Comparison of ENCODE assay signal across 22 cellular contexts in the genomic region with DNA sequence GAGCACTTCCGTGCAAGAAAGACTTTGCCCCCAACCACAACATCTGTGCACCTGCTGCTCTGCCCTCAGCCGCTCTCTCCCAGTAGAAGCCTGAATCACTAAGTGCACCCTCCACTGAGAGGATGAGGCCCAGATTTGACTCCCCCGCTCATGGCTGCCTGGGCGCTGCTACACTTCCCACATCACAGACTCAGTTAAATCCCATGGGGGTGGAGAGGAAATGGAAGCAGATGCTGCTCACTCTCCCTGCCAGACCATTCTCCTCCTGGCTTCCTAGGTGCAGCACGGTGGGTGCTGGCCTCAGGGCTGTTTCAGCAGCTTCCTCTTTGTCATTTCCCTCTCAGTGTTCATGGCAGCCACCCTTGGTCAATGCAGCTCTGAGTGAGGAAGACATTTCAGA. TPM values are rescaled to one million over a fixed set of nuclear protein-coding genes. Genes with fewer than 3 reads are reported as not detected.
DNase-seq lines count a peak whose midpoint lies in the region; ATAC-seq and TF ChIP-seq lines count a peak whose summit lies in the region.
"Had no signal": no experiment of that assay in that cellular context is flagged by ENCODE, and none has a peak within 500 bp of the region (broad histone marks: within the 10 kb centered on the region; RNA-seq: fewer than 3 reads in every experiment).

No MANE protein-coding gene starts in this region.

- H3K27me3 Mint-ChIP-seq in activated T-cell treated with anti-CD3 and anti-CD28 coated beads, Interleukin-2, amount 50 U/mL, for 72 hours (ENCODE audit: low read depth) = no peaks in the 10 kb centered on the region
- peaks cover 23% of the 10 kb centered on the region for H3K27me3 Mint-ChIP-seq in activated T-cell treated with anti-CD3 and anti-CD28 coated beads, Interleukin-2, amount 50 U/mL, for 24 hours

- TF ChIP-seq CTCF in fibroblast of mammary gland (conservative IDR thresholded peaks at IDR 0.05; ENCODE audit: control insufficient read depth, insufficient read depth, low read depth, low read length) = no peak

- no peak for DNase-seq in activated T-cell treated with anti-CD3 and anti-CD28 coated beads, Interleukin-2, amount 50 U/mL, for 72 hours
- DNase-seq in activated T-cell treated with anti-CD3 and anti-CD28 coated beads, Interleukin-2, amount 50 U/mL, for 24 hours = no peak
- DNase-seq in NCI-H2171 treated with DMSO at 0.1 percent for 48 hours (lab: John Stamatoyannopoulos, UW) (peak; percentile 90), fibroblast of mammary gland (ENCODE audit: low read depth) (peak; percentile 25), superior temporal gyrus (ENCODE audit: extremely low spot score) (peak; percentile 42), DMS114 treated with DMSO at 0.1 percent for 48 hours (lab: John Stamatoyannopoulos, UW; ENCODE audit: unreplicated experiment) (no peak)
- DNase-seq: activated effector memory CD4-positive, alpha-beta T cell treated with anti-CD3 and anti-CD28 coated beads, Interleukin-2, amount 50 U/mL, for 16 hours; CD8-positive, alpha-beta T cell; GOT3; NCI-H1694; psoas muscle; stimulated activated CD4-positive, alpha-beta T cell treated with anti-CD3 and anti-CD28 coated beads, Interleukin-12 subunit alpha, Interleukin-12 subunit beta, amount 100 ng/mL, for 4 hours; stomach had no signal

- ATAC-seq in activated T-cell treated with anti-CD3 and anti-CD28 coated beads, Interleukin-2, amount 50 U/mL, for 72 hours (replicated peaks in 1 of 2) = peak; percentile 27 to 50
- ATAC-seq in GM18498 (IDR thresholded peaks at IDR 0.05; ENCODE audit: unreplicated experiment) (no peak), GM19395 (IDR thresholded peaks at IDR 0.05; ENCODE audit: unreplicated experiment) (no peak)
- ATAC-seq: CD8-positive, alpha-beta T cell; GM12878; Panc1; psoas muscle had no signal

- H3K4me3 ChIP-seq in fibroblast of mammary gland (ENCODE audit: control insufficient read depth, low read depth, low read length) = no peak overlapping the region
- H3K4me3 ChIP-seq: GM12878, psoas muscle, stomach had no signal

- H3K9me3 Mint-ChIP-seq in activated T-cell treated with anti-CD3 and anti-CD28 coated beads, Interleukin-2, amount 50 U/mL, for 72 hours = no peaks in the 10 kb centered on the region
- no peaks in the 10 kb centered on the region for H3K9me3 Mint-ChIP-seq in activated T-cell treated with anti-CD3 and anti-CD28 coated beads, Interleukin-2, amount 50 U/mL, for 24 hours
- H3K9me3 Mint-ChIP-seq: CD8-positive, alpha-beta T cell had no signal

- peaks cover 37% of the 10 kb centered on the region for H3K4me1 Mint-ChIP-seq in activated T-cell treated with anti-CD3 and anti-CD28 coated beads, Interleukin-2, amount 50 U/mL, for 72 hours (ENCODE audit: low read depth)
- peaks cover 7% of the 10 kb centered on the region for H3K4me1 Mint-ChIP-seq in activated T-cell treated with anti-CD3 and anti-CD28 coated beads, Interleukin-2, amount 50 U/mL, for 24 hours (ENCODE audit: low read depth)

- H3K4me3 Mint-ChIP-seq in activated T-cell treated with anti-CD3 and anti-CD28 coated beads, Interleukin-2, amount 50 U/mL, for 72 hours = peak overlapping the region; percentile 6 to 9
- no peak overlapping the region for H3K4me3 Mint-ChIP-seq in activated T-cell treated with anti-CD3 and anti-CD28 coated beads, Interleukin-2, amount 50 U/mL, for 24 hours
- H3K4me3 Mint-ChIP-seq: CD8-positive, alpha-beta T cell had no signal

- no peak overlapping the region for H3K27ac Mint-ChIP-seq in activated T-cell treated with anti-CD3 and anti-CD28 coated beads, Interleukin-2, amount 50 U/mL, for 72 hours
- no peak overlapping the region for H3K27ac Mint-ChIP-seq in activated T-cell treated with anti-CD3 and anti-CD28 coated beads, Interleukin-2, amount 50 U/mL, for 24 hours
- H3K27ac Mint-ChIP-seq: CD8-positive, alpha-beta T cell had no signal

- H3K36me3 Mint-ChIP-seq in activated T-cell treated with anti-CD3 and anti-CD28 coated beads, Interleukin-2, amount 50 U/mL, for 72 hours (ENCODE audit: insufficient read depth in 2 of 2) = no peaks in the 10 kb centered on the region
- H3K36me3 Mint-ChIP-seq in activated T-cell treated with anti-CD3 and anti-CD28 coated beads, Interleukin-2, amount 50 U/mL, for 24 hours (ENCODE audit: low read depth) = no peaks in the 10 kb centered on the region
- H3K36me3 Mint-ChIP-seq: CD8-positive, alpha-beta T cell had no signal

RNA-seq across cellular contexts. Expression of a gene that starts 4.8 kb away (rescaled TPM):
- not detected for total RNA-seq in activated T-cell treated with anti-CD3 and anti-CD28 coated beads, Interleukin-2, amount 50 U/mL, for 72 hours
- total RNA-seq: activated CD8-positive, alpha-beta memory T cell treated with anti-CD3 and anti-CD28 coated beads for 36 hours; CD8-positive, alpha-beta T cell; frontal cortex; GM12878; HT1080; lower leg skin; psoas muscle; stomach; urinary bladder had no signal

RNA-seq across cellular contexts. Expression of a gene that starts 48.2 kb away (rescaled TPM):
- total RNA-seq in activated T-cell treated with anti-CD3 and anti-CD28 coated beads, Interleukin-2, amount 50 U/mL, for 72 hours = not detected
- total RNA-seq: activated CD8-positive, alpha-beta memory T cell treated with anti-CD3 and anti-CD28 coated beads for 36 hours; CD8-positive, alpha-beta T cell; frontal cortex; GM12878; HT1080; lower leg skin; psoas muscle; urinary bladder had no signal

Comparison
In these comparisons a context has a peak if more than half of its experiments do, and no peak if none do; other contexts are left out.
1. ATAC-seq: peak in activated T-cell treated with anti-CD3 and anti-CD28 coated beads, Interleukin-2, amount 50 U/mL, for 72 hours (2 of 2); none in GM18498 (single experiment) and GM19395 (single experiment).
2. DNase-seq: peak in NCI-H2171 treated with DMSO at 0.1 percent for 48 hours (single experiment), fibroblast of mammary gland (single experiment) and superior temporal gyrus (single experiment); none in activated T-cell treated with anti-CD3 and anti-CD28 coated beads, Interleukin-2, amount 50 U/mL, for 72 hours (0 of 2), activated T-cell treated with anti-CD3 and anti-CD28 coated beads, Interleukin-2, amount 50 U/mL, for 24 hours (single experiment) and DMS114 treated with DMSO at 0.1 percent for 48 hours (single experiment).